In genomic region chrX:136872091-136872700, GRCh38 we compare ENCODE assay signal across 1 cellular context.
TF ChIP-seq lines count a peak whose summit lies in the region.

No MANE protein-coding gene starts in this region.

TF ChIP-seq in H1, 55 proteins besides CTCF, POLR2A, EP300 and RAD21:
- TF ChIP-seq FOSL1 (IDR thresholded peaks at IDR 0.05; ENCODE audit: insufficient read depth, low read depth, low read length), result no peak
- peak; percentile 23; the same call in 1 of the 2 replicates for TF ChIP-seq POLR2AphosphoS5 (IDR thresholded peaks at IDR 0.05; ENCODE audit: low read depth, low read length)
